In the genomic region with DNA sequence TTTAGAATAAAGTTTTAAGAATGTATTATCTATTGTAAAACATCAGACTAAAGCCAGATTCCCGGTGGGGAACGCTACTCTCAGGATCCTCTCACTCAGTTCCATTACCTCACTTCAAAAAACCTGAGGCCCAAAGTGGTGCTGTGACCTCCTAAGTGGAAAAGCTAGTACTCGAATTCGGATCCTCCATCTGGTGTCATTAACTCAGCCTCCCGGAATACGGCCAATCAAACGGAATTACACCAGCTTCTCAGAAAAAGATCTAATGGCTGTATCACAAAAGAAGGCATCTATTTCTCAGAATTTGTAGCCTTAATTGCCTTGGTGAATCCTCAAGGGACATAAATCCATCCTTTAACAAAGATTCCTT, we compare ENCODE assay signal across 8 cellular contexts. TPM values are rescaled to one million over a fixed set of nuclear protein-coding genes. Genes with fewer than 3 reads are reported as not detected.
DNase-seq lines count a peak whose midpoint lies in the region; ATAC-seq and TF ChIP-seq lines count a peak whose summit lies in the region.

No MANE protein-coding gene starts in this region.

- H3K36me3 ChIP-seq in heart right ventricle (peaks cover 0 to 4% (median 0%) of the 10 kb centered on the region in 9 donors), SK-N-MC (ENCODE audit: insufficient read depth, low read length) (0 out of 2 replicates have a peak, but pooled peaks cover 6% of the 10 kb centered on the region)

- H3K4me3 ChIP-seq in heart right ventricle (peak overlapping the region; percentile 81 to 94 (median 90)), SK-N-MC (peak overlapping the region; percentile 85), fibroblast of the aortic adventitia (ENCODE audit: low read depth, low read length) (peak overlapping the region; percentile 88)

- TF ChIP-seq CTCF in heart right ventricle (IDR thresholded peaks at IDR 0.05) (no peak), fibroblast of the aortic adventitia (IDR thresholded peaks at IDR 0.05; ENCODE audit: insufficient read depth, low read length) (no peak)

- H3K27me3 ChIP-seq in heart right ventricle: no peaks in the 10 kb centered on the region

- H3K27ac ChIP-seq in heart right ventricle: peak overlapping the region; percentile 80 to 97 (median 94)
- H3K27ac ChIP-seq in SK-N-MC: no peak overlapping the region

- intact Hi-C loops in heart right ventricle (cut with DNase I) (no loop called here), cardiac septum (cut with DNase I) (no loop called here)

- DNase-seq in heart right ventricle: peak in 1 of 2 donors; percentile 18
- DNase-seq in cardiac septum (ENCODE audit: low spot score): no peak
- DNase-seq in SK-N-MC (ENCODE audit: low read depth, low spot score): peak; percentile 28
- DNase-seq in fibroblast of the aortic adventitia (ENCODE audit: low read depth): no peak
- DNase-seq in putamen (ENCODE audit: low spot score): peak; percentile 4
- no peak for DNase-seq in activated CD4-positive, CD25-positive, alpha-beta regulatory T cell treated with anti-CD3 and anti-CD28 coated beads, Interleukin-2, amount 50 U/mL, for 72 hours

- 2 to 3% methylated on average over 7 of the region's 7 CpGs for WGBS in heart right ventricle, 2 donors

- H3K9me3 ChIP-seq in heart right ventricle (no peaks in the 10 kb centered on the region), SK-N-MC (ENCODE audit: low read depth, low read length) (no peaks in the 10 kb centered on the region)

- peak overlapping the region; percentile 92 for H3K9ac ChIP-seq in SK-N-MC (ENCODE audit: insufficient read length)

- peak in 4 of 8 donors; percentile 9 to 29 (median 19) for ATAC-seq in heart right ventricle
- no peak for ATAC-seq in HG02852 (IDR thresholded peaks at IDR 0.05; ENCODE audit: unreplicated experiment)
- no peak for ATAC-seq in GM21423 (IDR thresholded peaks at IDR 0.05; ENCODE audit: unreplicated experiment)

- peaks cover 2 to 85% (median 69%) of the 10 kb centered on the region in 9 donors for H3K4me1 ChIP-seq in heart right ventricle

RNA-seq across cellular contexts. Expression of gene ACAD11, which starts 0.6 kb away (rescaled TPM):
- 10 to 100 TPM; 11.8 to 31.2 (median 22.2) TPM for total RNA-seq in heart right ventricle
- 10 to 100 TPM in 1 of 2 donors, 1 to 10 TPM in 1; 7.6 to 30.6 TPM for polyA plus RNA-seq in heart right ventricle
- 26.2 TPM for total RNA-seq in cardiac septum
- total RNA-seq in fibroblast of the aortic adventitia (ENCODE audit: low replicate concordance): 37.8 and 38.9 TPM in 2 replicates

RNA-seq across cellular contexts. Expression of gene UBA5, which starts 1.1 kb away (rescaled TPM):
- 10 to 100 TPM; 29.8 to 42.2 (median 37.6) TPM for total RNA-seq in heart right ventricle
- 10 to 100 TPM; 31.1 to 43.1 TPM for polyA plus RNA-seq in heart right ventricle
- total RNA-seq in cardiac septum: 29.0 TPM
- total RNA-seq in fibroblast of the aortic adventitia (ENCODE audit: low replicate concordance): 39.5 and 120 TPM in 2 replicates

Comparison
In these comparisons a context has a peak if more than half of its experiments do, and no peak if none do; other contexts are left out.
1. DNase-seq: peak in SK-N-MC (single experiment) and putamen (single experiment); none in cardiac septum (single experiment), fibroblast of the aortic adventitia (single experiment) and activated CD4-positive, CD25-positive, alpha-beta regulatory T cell treated with anti-CD3 and anti-CD28 coated beads, Interleukin-2, amount 50 U/mL, for 72 hours (single experiment).
2. Peak in every context shown above with its lines, with median percentiles within 50 percentile points of each other: H3K4me3 ChIP-seq.